In the genomic region with DNA sequence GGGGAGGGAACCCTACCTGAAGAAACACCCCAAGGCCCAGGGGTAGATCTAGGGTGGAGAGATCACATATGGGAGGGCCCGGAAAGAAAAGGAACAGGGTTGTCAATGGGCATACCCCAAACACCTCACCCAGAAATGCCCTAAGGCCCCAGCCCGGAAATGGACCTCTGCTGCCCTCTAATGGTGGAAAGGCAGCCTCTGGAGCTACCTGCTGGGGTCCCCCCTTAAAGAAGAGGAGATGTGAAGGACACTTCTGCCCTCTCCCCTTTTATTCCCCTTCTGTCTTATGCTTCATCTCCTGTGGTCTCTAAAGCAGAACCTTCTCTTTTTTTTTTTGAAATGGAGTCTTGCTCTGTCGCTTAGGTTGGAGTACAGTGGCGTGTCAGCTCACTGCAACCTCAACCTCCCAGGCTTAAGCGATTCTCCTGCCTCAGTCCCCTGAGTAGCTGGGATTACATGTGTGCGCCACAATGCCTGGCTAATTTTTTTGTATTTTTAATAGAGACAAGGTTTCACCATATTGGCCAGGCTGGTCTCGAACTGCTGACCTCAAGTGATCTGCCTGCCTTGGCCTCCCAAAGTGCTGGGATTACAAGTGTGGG, we compare ENCODE assay signal across 1 cellular context.
TF ChIP-seq lines count a peak whose summit lies in the region.

No MANE protein-coding gene starts in this region.

TF ChIP-seq in GM12878, 131 proteins besides CTCF, POLR2A, EP300 and RAD21:
- TF ChIP-seq, protein P1, sequence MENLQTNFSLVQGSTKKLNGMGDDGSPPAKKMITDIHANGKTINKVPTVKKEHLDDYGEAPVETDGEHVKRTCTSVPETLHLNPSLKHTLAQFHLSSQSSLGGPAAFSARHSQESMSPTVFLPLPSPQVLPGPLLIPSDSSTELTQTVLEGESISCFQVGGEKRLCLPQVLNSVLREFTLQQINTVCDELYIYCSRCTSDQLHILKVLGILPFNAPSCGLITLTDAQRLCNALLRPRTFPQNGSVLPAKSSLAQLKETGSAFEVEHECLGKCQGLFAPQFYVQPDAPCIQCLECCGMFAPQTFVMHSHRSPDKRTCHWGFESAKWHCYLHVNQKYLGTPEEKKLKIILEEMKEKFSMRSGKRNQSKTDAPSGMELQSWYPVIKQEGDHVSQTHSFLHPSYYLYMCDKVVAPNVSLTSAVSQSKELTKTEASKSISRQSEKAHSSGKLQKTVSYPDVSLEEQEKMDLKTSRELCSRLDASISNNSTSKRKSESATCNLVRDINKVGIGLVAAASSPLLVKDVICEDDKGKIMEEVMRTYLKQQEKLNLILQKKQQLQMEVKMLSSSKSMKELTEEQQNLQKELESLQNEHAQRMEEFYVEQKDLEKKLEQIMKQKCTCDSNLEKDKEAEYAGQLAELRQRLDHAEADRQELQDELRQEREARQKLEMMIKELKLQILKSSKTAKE (IDR thresholded peaks at IDR 0.05; ENCODE audit: low read depth, poor library complexity, severe bottlenecking): peak; percentile 23
- peak; percentile 96 for TF ChIP-seq SMC3 (IDR thresholded peaks at IDR 0.05; ENCODE audit: borderline replicate concordance, low read length)
- TF ChIP-seq STAT1 (conservative IDR thresholded peaks at IDR 0.05): 0 out of 2 replicates have a peak, but pooled peaks have one; percentile 51
- TF ChIP-seq ZNF207 (IDR thresholded peaks at IDR 0.05; ENCODE audit: borderline replicate concordance): 0 out of 2 replicates have a peak, but pooled peaks have one; percentile 44
- no peak for TF ChIP-seq ZNF622 (IDR thresholded peaks at IDR 0.05)
- 0 out of 4 replicates have a peak, but pooled peaks of 1 of the 2 experiments have one; percentile 20 for TF ChIP-seq BHLHE40 (IDR thresholded peaks at IDR 0.05; ENCODE audit: borderline replicate concordance in 1 of 2, low read depth in 2 of 2, low read length in 1 of 2)
- TF ChIP-seq SMARCA5 (IDR thresholded peaks at IDR 0.05): 0 out of 2 replicates have a peak, but pooled peaks have one; percentile 51
- 0 out of 2 replicates have a peak, but pooled peaks have one; percentile 18 for TF ChIP-seq HCFC1 (IDR thresholded peaks at IDR 0.05; ENCODE audit: low read length)
- TF ChIP-seq RELA (IDR thresholded peaks at IDR 0.05; ENCODE audit: borderline replicate concordance, partially characterized antibody): peak; percentile 48
- TF ChIP-seq, protein P2, sequence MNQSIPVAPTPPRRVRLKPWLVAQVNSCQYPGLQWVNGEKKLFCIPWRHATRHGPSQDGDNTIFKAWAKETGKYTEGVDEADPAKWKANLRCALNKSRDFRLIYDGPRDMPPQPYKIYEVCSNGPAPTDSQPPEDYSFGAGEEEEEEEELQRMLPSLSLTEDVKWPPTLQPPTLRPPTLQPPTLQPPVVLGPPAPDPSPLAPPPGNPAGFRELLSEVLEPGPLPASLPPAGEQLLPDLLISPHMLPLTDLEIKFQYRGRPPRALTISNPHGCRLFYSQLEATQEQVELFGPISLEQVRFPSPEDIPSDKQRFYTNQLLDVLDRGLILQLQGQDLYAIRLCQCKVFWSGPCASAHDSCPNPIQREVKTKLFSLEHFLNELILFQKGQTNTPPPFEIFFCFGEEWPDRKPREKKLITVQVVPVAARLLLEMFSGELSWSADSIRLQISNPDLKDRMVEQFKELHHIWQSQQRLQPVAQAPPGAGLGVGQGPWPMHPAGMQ (IDR thresholded peaks at IDR 0.05; ENCODE audit: borderline replicate concordance): no peak
- TF ChIP-seq GABPA (IDR thresholded peaks at IDR 0.05; ENCODE audit: low read depth): no peak
- TF ChIP-seq CEBPZ (IDR thresholded peaks at IDR 0.05; ENCODE audit: low read depth, low read length): no peak
- TF ChIP-seq YY1 (IDR thresholded peaks at IDR 0.05; ENCODE audit: low read depth, low read length): peak; percentile 61; the same call in 1 of the 2 replicates
